ENCODE assay signal across 22 cellular contexts in genomic region chrY:7837046-7837445, GRCh38.
"Had no signal": no experiment of that assay in that cellular context is flagged by ENCODE, and none has a peak within 500 bp of the region (broad histone marks: within the 10 kb centered on the region; RNA-seq: fewer than 3 reads in every experiment).

No MANE protein-coding gene starts in this region.

- H3K9me3 ChIP-seq: body of pancreas, psoas muscle, stomach had no signal

- H3K4me3 ChIP-seq: body of pancreas, hepatocyte, psoas muscle, stomach had no signal

- H3K27ac ChIP-seq: body of pancreas, epithelial cell of prostate, hepatocyte, psoas muscle, stomach had no signal

- H3K36me3 ChIP-seq: stomach had no signal

- H2AFZ ChIP-seq: hepatocyte had no signal

- ATAC-seq: activated T-helper 17 cell treated with anti-CD3 and anti-CD28 coated beads, Interleukin-2, amount 50 U/mL, for 72 hours; body of pancreas; left ventricle myocardium superior; naive thymus-derived CD4-positive, alpha-beta T cell; psoas muscle; sciatic nerve; stimulated activated effector memory CD8-positive, alpha-beta T cell treated with anti-CD3 and anti-CD28 coated beads, Interleukin-12 subunit alpha, Interleukin-12 subunit beta, amount 100 ng/mL, for 72 hours had no signal

- H3K79me2 ChIP-seq: hepatocyte had no signal

- FAIRE-seq: colon had no signal

- DNase-seq: activated CD4-positive, alpha-beta T cell treated with anti-CD3 and anti-CD28 coated beads, Interleukin-2, amount 50 U/mL, for 1 hour; activated naive CD4-positive, alpha-beta T cell treated with Interleukin-2 at 50 U/mL for 16 hours; activated naive CD8-positive, alpha-beta T cell treated with anti-CD3 and anti-CD28 coated beads, Interleukin-2, amount 10 ng/mL, durations not matched to agents 7 days and 5 days; activated T-cell treated with anti-CD3 and anti-CD28 coated beads, Interleukin-2, amount 50 U/mL, for 1 hour; amygdala; body of pancreas; endodermal cell; immature natural killer cell; kidney glomerular epithelial cell; left ventricle myocardium superior; naive thymus-derived CD4-positive, alpha-beta T cell; psoas muscle; stimulated activated CD4-positive, alpha-beta T cell treated with anti-CD3 and anti-CD28 coated beads, Interleukin-4, amount 100 ng/mL, for 24 hours; stomach; T-helper 1 cell; T-helper 9 cell had no signal

- H3K4me2 ChIP-seq: hepatocyte had no signal

- H3K4me1 ChIP-seq: body of pancreas, psoas muscle, stomach had no signal

- H3K27me3 ChIP-seq: body of pancreas, hepatocyte, stomach had no signal
